Comparison of ENCODE assay signal across 1 cellular context in the genomic region with DNA sequence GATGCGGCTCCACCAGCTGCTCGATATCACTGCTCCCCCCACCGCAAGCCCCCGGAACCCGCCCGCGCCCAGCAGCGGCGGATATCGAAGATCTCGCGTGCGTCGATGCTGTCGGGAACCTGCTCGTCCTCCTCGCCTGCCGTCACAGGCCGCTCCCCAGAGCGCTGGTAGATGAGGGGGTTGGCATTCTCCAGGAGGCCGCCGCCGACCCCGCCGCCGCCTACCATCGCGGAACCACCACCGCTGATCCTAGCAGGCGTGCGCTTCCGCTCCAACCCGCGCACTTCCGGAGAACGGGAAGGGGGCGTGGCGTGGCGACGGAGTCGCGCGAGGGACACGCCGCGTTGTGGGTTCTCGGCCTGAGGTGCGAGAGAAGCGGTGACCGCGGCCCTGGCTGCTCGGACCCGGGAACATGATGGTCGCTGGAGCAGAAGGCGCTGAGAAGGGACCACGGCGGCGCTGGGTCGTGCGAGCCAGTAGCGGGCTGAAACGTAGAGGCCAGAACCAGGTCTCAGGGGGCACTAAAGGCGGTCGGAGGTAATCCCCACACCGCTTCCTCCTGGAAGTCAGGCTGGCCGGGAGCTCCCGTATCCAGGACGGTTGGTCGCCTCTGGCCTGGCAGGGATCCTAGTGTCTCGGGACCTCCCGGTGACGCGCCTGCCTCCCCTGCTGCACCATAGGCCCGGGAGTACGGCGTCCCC.
TF ChIP-seq lines count a peak whose summit lies in the region.

A gene (minus strand): TSS at position 265 of the 701 bp plus-strand sequence. CDS start 38 bp downstream, at position 227.

TF ChIP-seq in WTC11, 78 proteins besides CTCF, POLR2A, EP300 and RAD21 (continued from another document):
- TF ChIP-seq, protein P1, sequence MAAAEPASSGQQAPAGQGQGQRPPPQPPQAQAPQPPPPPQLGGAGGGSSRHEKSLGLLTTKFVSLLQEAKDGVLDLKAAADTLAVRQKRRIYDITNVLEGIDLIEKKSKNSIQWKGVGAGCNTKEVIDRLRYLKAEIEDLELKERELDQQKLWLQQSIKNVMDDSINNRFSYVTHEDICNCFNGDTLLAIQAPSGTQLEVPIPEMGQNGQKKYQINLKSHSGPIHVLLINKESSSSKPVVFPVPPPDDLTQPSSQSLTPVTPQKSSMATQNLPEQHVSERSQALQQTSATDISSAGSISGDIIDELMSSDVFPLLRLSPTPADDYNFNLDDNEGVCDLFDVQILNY (CRISPR knock-in tag; IDR thresholded peaks at IDR 0.05): no peak
- TF ChIP-seq SP1 (CRISPR knock-in tag; conservative IDR thresholded peaks at IDR 0.05) (peak; percentile 98), ZNF121 (CRISPR knock-in tag; IDR thresholded peaks at IDR 0.05) (no peak), CBFB (CRISPR knock-in tag; IDR thresholded peaks at IDR 0.05; ENCODE audit: low read depth) (0 out of 2 replicates have a peak, but pooled peaks have one; percentile 58)
